1 cellular context compared by ENCODE assay signal in genomic region chr3:51538459-51539290, GRCh38.
TF ChIP-seq lines count a peak whose summit lies in the region.

RAD54L2 (plus strand) TSS chr3:51538719; CDS start chr3:51590421, 51,702 bp downstream.

TF ChIP-seq in HEK293, 187 proteins besides CTCF, POLR2A, EP300 and RAD21 (continued from another document and continues in another):
- TF ChIP-seq ZBTB1 (tag by site-specific recombination; IDR thresholded peaks at IDR 0.05) = no peak
- TF ChIP-seq ZNF350 (tag by site-specific recombination; IDR thresholded peaks at IDR 0.05) = no peak
- no peak for TF ChIP-seq ZNF274 (IDR thresholded peaks at IDR 0.05; ENCODE audit: low read length)
- no peak for TF ChIP-seq ZNF274 (tag by site-specific recombination; IDR thresholded peaks at IDR 0.05; ENCODE audit: borderline replicate concordance)
- TF ChIP-seq SCRT2 (tag by site-specific recombination; IDR thresholded peaks at IDR 0.05) = no peak
- TF ChIP-seq ZNF23 (tag by site-specific recombination; IDR thresholded peaks at IDR 0.05; ENCODE audit: borderline replicate concordance) = no peak
- TF ChIP-seq ZNF585B (tag by site-specific recombination; IDR thresholded peaks at IDR 0.05) = no peak
- TF ChIP-seq, protein P1, sequence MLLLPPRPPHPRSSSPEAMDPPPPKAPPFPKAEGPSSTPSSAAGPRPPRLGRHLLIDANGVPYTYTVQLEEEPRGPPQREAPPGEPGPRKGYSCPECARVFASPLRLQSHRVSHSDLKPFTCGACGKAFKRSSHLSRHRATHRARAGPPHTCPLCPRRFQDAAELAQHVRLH (tag by site-specific recombination; IDR thresholded peaks at IDR 0.05) = peak; percentile 77
- no peak for TF ChIP-seq ZSCAN18 (tag by site-specific recombination; IDR thresholded peaks at IDR 0.05)
- no peak for TF ChIP-seq OVOL3 (tag by site-specific recombination; IDR thresholded peaks at IDR 0.05)
- no peak for TF ChIP-seq ZNF670 (tag by site-specific recombination; IDR thresholded peaks at IDR 0.05; ENCODE audit: low read depth)
- TF ChIP-seq, protein P2, sequence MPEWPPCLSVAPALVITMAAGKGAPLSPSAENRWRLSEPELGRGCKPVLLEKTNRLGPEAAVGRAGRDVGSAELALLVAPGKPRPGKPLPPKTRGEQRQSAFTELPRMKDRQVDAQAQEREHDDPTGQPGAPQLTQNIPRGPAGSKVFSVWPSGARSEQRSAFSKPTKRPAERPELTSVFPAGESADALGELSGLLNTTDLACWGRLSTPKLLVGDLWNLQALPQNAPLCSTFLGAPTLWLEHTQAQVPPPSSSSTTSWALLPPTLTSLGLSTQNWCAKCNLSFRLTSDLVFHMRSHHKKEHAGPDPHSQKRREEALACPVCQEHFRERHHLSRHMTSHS (tag by site-specific recombination; IDR thresholded peaks at IDR 0.05) = no peak
- TF ChIP-seq, protein P3, sequence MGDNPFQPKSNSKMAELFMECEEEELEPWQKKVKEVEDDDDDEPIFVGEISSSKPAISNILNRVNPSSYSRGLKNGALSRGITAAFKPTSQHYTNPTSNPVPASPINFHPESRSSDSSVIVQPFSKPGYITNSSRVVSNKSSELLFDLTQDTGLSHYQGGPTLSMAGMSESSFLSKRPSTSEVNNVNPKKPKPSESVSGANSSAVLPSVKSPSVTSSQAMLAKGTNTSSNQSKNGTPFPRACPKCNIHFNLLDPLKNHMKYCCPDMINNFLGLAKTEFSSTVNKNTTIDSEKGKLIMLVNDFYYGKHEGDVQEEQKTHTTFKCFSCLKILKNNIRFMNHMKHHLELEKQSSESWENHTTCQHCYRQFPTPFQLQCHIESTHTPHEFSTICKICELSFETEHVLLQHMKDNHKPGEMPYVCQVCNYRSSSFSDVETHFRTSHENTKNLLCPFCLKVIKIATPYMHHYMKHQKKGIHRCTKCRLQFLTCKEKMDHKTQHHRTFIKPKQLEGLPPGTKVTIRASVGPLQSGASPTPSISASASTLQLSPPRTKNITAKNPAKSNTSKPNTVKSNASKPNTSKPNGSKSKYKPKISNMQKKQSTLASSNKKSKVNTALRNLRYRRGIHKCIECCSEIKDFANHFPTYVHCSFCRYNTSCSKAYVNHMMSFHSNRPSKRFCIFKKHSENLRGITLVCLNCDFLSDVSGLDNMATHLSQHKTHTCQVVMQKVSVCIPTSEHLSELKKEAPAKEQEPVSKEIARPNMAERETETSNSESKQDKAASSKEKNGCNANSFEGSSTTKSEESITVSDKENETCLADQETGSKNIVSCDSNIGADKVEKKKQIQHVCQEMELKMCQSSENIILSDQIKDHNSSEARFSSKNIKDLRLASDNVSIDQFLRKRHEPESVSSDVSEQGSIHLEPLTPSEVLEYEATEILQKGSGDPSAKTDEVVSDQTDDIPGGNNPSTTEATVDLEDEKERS (tag by site-specific recombination; IDR thresholded peaks at IDR 0.05) = no peak
- TF ChIP-seq ZNF701 (tag by site-specific recombination; IDR thresholded peaks at IDR 0.05) = no peak
- TF ChIP-seq ZNF311 (tag by site-specific recombination; IDR thresholded peaks at IDR 0.05; ENCODE audit: borderline replicate concordance) = no peak
- TF ChIP-seq, protein P4, sequence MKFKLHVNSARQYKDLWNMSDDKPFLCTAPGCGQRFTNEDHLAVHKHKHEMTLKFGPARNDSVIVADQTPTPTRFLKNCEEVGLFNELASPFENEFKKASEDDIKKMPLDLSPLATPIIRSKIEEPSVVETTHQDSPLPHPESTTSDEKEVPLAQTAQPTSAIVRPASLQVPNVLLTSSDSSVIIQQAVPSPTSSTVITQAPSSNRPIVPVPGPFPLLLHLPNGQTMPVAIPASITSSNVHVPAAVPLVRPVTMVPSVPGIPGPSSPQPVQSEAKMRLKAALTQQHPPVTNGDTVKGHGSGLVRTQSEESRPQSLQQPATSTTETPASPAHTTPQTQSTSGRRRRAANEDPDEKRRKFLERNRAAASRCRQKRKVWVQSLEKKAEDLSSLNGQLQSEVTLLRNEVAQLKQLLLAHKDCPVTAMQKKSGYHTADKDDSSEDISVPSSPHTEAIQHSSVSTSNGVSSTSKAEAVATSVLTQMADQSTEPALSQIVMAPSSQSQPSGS (tag by site-specific recombination; IDR thresholded peaks at IDR 0.05; ENCODE audit: low read depth) = no peak
- TF ChIP-seq HOXD13 (CRISPR knock-in tag; IDR thresholded peaks at IDR 0.05; ENCODE audit: borderline replicate concordance) = no peak
- TF ChIP-seq PRDM4 (tag by site-specific recombination; IDR thresholded peaks at IDR 0.05) = no peak
- TF ChIP-seq TRIM28 (IDR thresholded peaks at IDR 0.05; ENCODE audit: borderline replicate concordance, low read length) = peak; percentile 76; the same call in 1 of the 2 replicates
- TF ChIP-seq ZNF521 (tag by site-specific recombination; IDR thresholded peaks at IDR 0.05) = no peak
- no peak for TF ChIP-seq SP3 (tag by site-specific recombination; IDR thresholded peaks at IDR 0.05)
- peak; percentile 30; the same call in 1 of the 2 replicates for TF ChIP-seq ZNF10 (tag by site-specific recombination; IDR thresholded peaks at IDR 0.05)
- no peak for TF ChIP-seq ZNF558 (tag by site-specific recombination; IDR thresholded peaks at IDR 0.05)
- no peak; the same call in 1 of the 2 replicates for TF ChIP-seq ZNF513 (tag by site-specific recombination; IDR thresholded peaks at IDR 0.05)
- TF ChIP-seq ZNF404 (tag by site-specific recombination; IDR thresholded peaks at IDR 0.05) = no peak
- no peak for TF ChIP-seq ZNF664 (tag by site-specific recombination; IDR thresholded peaks at IDR 0.05)
- TF ChIP-seq ZNF660 (tag by site-specific recombination; IDR thresholded peaks at IDR 0.05) = peak; percentile 98
- TF ChIP-seq ZBTB17 (tag by site-specific recombination; IDR thresholded peaks at IDR 0.05) = peak; percentile 94
- no peak for TF ChIP-seq ZNF571 (tag by site-specific recombination; IDR thresholded peaks at IDR 0.05)
- TF ChIP-seq ZFP69B (tag by site-specific recombination; IDR thresholded peaks at IDR 0.05) = peak; percentile 45; the same call in 1 of the 2 replicates
- no peak for TF ChIP-seq ZNF366 (tag by site-specific recombination; conservative IDR thresholded peaks at IDR 0.05)
- TF ChIP-seq ZNF621 (tag by site-specific recombination; IDR thresholded peaks at IDR 0.05) = no peak
- TF ChIP-seq REPIN1 (tag by site-specific recombination; IDR thresholded peaks at IDR 0.05; ENCODE audit: low read depth) = peak; percentile 57; the same call in 1 of the 2 replicates
- peak; percentile 45; the same call in 1 of the 2 replicates for TF ChIP-seq ZNF629 (tag by site-specific recombination; IDR thresholded peaks at IDR 0.05)
- TF ChIP-seq KLF16 (tag by site-specific recombination; IDR thresholded peaks at IDR 0.05) = peak; percentile 81
- TF ChIP-seq ZNF677 (tag by site-specific recombination; IDR thresholded peaks at IDR 0.05) = 0 out of 2 replicates have a peak, but pooled peaks have one; percentile 42
- peak; percentile 59; the same call in 1 of the 2 replicates for TF ChIP-seq ZEB2 (tag by site-specific recombination; IDR thresholded peaks at IDR 0.05)
- TF ChIP-seq ZNF354C (tag by site-specific recombination; IDR thresholded peaks at IDR 0.05; ENCODE audit: borderline replicate concordance, low read depth) = no peak
- TF ChIP-seq ZNF394 (tag by site-specific recombination; IDR thresholded peaks at IDR 0.05; ENCODE audit: borderline replicate concordance) = no peak; the same call in 1 of the 2 replicates
- TF ChIP-seq ZNF549 (tag by site-specific recombination; IDR thresholded peaks at IDR 0.05) = no peak
- no peak for TF ChIP-seq ZNF48 (tag by site-specific recombination; IDR thresholded peaks at IDR 0.05)
- no peak for TF ChIP-seq ZNF19 (tag by site-specific recombination; IDR thresholded peaks at IDR 0.05; ENCODE audit: low read depth)
- TF ChIP-seq ZNF654 (tag by site-specific recombination; IDR thresholded peaks at IDR 0.05; ENCODE audit: low read depth) = no peak
- TF ChIP-seq, protein P5, sequence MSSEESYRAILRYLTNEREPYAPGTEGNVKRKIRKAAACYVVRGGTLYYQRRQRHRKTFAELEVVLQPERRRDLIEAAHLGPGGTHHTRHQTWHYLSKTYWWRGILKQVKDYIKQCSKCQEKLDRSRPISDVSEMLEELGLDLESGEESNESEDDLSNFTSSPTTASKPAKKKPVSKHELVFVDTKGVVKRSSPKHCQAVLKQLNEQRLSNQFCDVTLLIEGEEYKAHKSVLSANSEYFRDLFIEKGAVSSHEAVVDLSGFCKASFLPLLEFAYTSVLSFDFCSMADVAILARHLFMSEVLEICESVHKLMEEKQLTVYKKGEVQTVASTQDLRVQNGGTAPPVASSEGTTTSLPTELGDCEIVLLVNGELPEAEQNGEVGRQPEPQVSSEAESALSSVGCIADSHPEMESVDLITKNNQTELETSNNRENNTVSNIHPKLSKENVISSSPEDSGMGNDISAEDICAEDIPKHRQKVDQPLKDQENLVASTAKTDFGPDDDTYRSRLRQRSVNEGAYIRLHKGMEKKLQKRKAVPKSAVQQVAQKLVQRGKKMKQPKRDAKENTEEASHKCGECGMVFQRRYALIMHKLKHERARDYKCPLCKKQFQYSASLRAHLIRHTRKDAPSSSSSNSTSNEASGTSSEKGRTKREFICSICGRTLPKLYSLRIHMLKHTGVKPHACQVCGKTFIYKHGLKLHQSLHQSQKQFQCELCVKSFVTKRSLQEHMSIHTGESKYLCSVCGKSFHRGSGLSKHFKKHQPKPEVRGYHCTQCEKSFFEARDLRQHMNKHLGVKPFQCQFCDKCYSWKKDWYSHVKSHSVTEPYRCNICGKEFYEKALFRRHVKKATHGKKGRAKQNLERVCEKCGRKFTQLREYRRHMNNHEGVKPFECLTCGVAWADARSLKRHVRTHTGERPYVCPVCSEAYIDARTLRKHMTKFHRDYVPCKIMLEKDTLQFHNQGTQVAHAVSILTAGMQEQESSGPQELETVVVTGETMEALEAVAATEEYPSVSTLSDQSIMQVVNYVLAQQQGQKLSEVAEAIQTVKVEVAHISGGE (tag by site-specific recombination; conservative IDR thresholded peaks at IDR 0.05; ENCODE audit: low read depth) = peak; percentile 99
- peak; percentile 83 for TF ChIP-seq KLF8 (tag by site-specific recombination; IDR thresholded peaks at IDR 0.05)
- TF ChIP-seq ZNF157 (tag by site-specific recombination; IDR thresholded peaks at IDR 0.05) = no peak
- TF ChIP-seq ZNF239 (tag by site-specific recombination; IDR thresholded peaks at IDR 0.05) = no peak
- peak; percentile 59; the same call in 1 of the 2 replicates for TF ChIP-seq ZNF24 (tag by site-specific recombination; IDR thresholded peaks at IDR 0.05)
- no peak for TF ChIP-seq ZNF426 (tag by site-specific recombination; IDR thresholded peaks at IDR 0.05)
- no peak for TF ChIP-seq TCF7L2 (IDR thresholded peaks at IDR 0.05; ENCODE audit: borderline replicate concordance, low read depth, low read length)
- no peak for TF ChIP-seq ZNF133 (tag by site-specific recombination; IDR thresholded peaks at IDR 0.05)
- TF ChIP-seq ZNF324 (tag by site-specific recombination; IDR thresholded peaks at IDR 0.05) = peak; percentile 74
- no peak for TF ChIP-seq ZBTB8A (tag by site-specific recombination; IDR thresholded peaks at IDR 0.05)
- no peak for TF ChIP-seq HIC1 (tag by site-specific recombination; IDR thresholded peaks at IDR 0.05)
- TF ChIP-seq ZNF175 (tag by site-specific recombination; IDR thresholded peaks at IDR 0.05) = no peak
